39 cellular contexts compared by ENCODE assay signal in the genomic region with DNA sequence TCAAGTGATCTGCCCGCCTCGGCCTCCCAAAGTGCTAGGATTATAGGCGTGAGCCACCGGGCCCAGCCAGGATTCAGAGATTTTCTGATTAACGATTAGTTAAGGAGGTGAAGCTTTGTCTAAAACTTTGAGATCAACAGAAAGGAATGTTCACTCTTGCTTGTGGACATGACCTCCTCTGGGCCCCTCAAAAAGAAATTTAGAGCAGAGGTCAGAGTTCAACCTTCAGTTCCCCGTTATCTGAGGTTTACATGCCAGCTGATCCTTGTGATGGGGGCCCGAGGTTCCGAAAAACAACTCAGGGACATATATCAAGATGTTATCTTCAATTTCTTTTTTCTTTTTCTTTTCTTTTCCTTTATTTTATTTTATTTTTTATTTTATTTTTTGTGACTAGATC. TPM values are rescaled to one million over a fixed set of nuclear protein-coding genes. Genes with fewer than 3 reads are reported as not detected.
"Had no signal": no experiment of that assay in that cellular context is flagged by ENCODE, and none has a peak within 500 bp of the region (broad histone marks: within the 10 kb centered on the region; RNA-seq: fewer than 3 reads in every experiment).

No MANE protein-coding gene starts in this region.

- H3K36me3 Mint-ChIP-seq: activated CD8-positive, alpha-beta memory T cell treated with anti-CD3 and anti-CD28 coated beads, Interleukin-2, amount 10 ng/mL, durations not matched to agents 7 days and 5 days; activated naive CD4-positive, alpha-beta T cell treated with anti-CD3 and anti-CD28 coated beads, Interleukin-2, amount 10 ng/mL, durations not matched to agents 7 days and 5 days; activated naive CD4-positive, alpha-beta T cell treated with anti-CD3 and anti-CD28 coated beads, Interleukin-2, amount 50 U/mL, for 24 hours; activated naive CD8-positive, alpha-beta T cell; activated naive CD8-positive, alpha-beta T cell treated with anti-CD3 and anti-CD28 coated beads, Interleukin-2, amount 10 ng/mL, durations not matched to agents 7 days and 5 days; WTC11 had no signal

- H3K4me3 ChIP-seq: body of pancreas, breast epithelium had no signal

- H3K4me3 Mint-ChIP-seq: activated CD4-positive, alpha-beta memory T cell treated with anti-CD3 and anti-CD28 coated beads, Interleukin-2, amount 10 ng/mL, durations not matched to agents 7 days and 5 days; activated CD4-positive, alpha-beta T cell treated with anti-CD3 and anti-CD28 coated beads, Interleukin-2, amount 10 ng/mL, durations not matched to agents 24 days and 14 days; activated CD8-positive, alpha-beta memory T cell treated with anti-CD3 and anti-CD28 coated beads, Interleukin-2, amount 10 ng/mL, durations not matched to agents 7 days and 5 days; activated CD8-positive, alpha-beta T cell treated with anti-CD3 and anti-CD28 coated beads, Interleukin-2, amount 10 ng/mL, durations not matched to agents 7 days and 5 days; activated naive CD4-positive, alpha-beta T cell treated with anti-CD3 and anti-CD28 coated beads, Interleukin-2, amount 10 ng/mL, durations not matched to agents 7 days and 5 days; activated naive CD4-positive, alpha-beta T cell treated with anti-CD3 and anti-CD28 coated beads, Interleukin-2, amount 50 U/mL, for 24 hours; activated naive CD8-positive, alpha-beta T cell; activated naive CD8-positive, alpha-beta T cell treated with anti-CD3 and anti-CD28 coated beads, Interleukin-2, amount 10 ng/mL, durations not matched to agents 7 days and 5 days; activated naive CD8-positive, alpha-beta T cell treated with anti-CD3 and anti-CD28 coated beads, Interleukin-2, amount 50 U/mL, for 24 hours; activated T-cell treated with anti-CD3 and anti-CD28 coated beads, Interleukin-2, amount 50 U/mL, for 24 hours; T-helper 1 cell treated with Interleukin-12 subunit alpha and Interleukin-12 subunit beta and Interleukin-4 antibody, amounts not matched to agents 30 μg/mL and 1 μg/mL, for 36 hours; T-helper 2 cell treated with Interferon-gamma antibody and Interleukin-4, amounts not matched to agents 5 μg/mL and 100 μg/mL, for 36 hours; WTC11 had no signal

- DNase-seq: activated CD4-positive, alpha-beta memory T cell treated with anti-CD3 and anti-CD28 coated beads, Interleukin-2, amount 10 ng/mL, durations not matched to agents 7 days and 5 days; activated CD4-positive, alpha-beta T cell treated with anti-CD3 and anti-CD28 coated beads for 4 hours; activated CD4-positive, alpha-beta T cell treated with anti-CD3 and anti-CD28 coated beads, Interleukin-2, amount 10 ng/mL, durations not matched to agents 24 days and 14 days; activated CD4-positive, alpha-beta T cell treated with anti-CD3 and anti-CD28 coated beads, Interleukin-2, amount 50 U/mL, for 1 hour; activated CD4-positive, alpha-beta T cell treated with anti-CD3 and anti-CD28 coated beads, Interleukin-2, amount 50 U/mL, for 4 hours; activated CD4-positive, CD25-positive, alpha-beta regulatory T cell; activated CD4-positive, CD25-positive, alpha-beta regulatory T cell treated with anti-CD3 and anti-CD28 coated beads, Interleukin-2, amount 50 U/mL, for 72 hours; activated CD8-positive, alpha-beta memory T cell treated with anti-CD3 and anti-CD28 coated beads for 24 hours; activated CD8-positive, alpha-beta memory T cell treated with anti-CD3 and anti-CD28 coated beads, Interleukin-2, amount 10 ng/mL, durations not matched to agents 7 days and 5 days; activated CD8-positive, alpha-beta memory T cell treated with anti-CD3 and anti-CD28 coated beads, Interleukin-2, amount 50 U/mL, for 48 hours; activated CD8-positive, alpha-beta T cell treated with anti-CD3 and anti-CD28 coated beads, Interleukin-2, amount 10 ng/mL, durations not matched to agents 7 days and 5 days; activated effector memory CD4-positive, alpha-beta T cell treated with Interleukin-2 at 50 U/mL for 16 hours; activated gamma-delta T cell; activated naive CD4-positive, alpha-beta T cell treated with anti-CD3 and anti-CD28 coated beads, Interleukin-2, amount 10 ng/mL, durations not matched to agents 7 days and 5 days; activated naive CD4-positive, alpha-beta T cell treated with Interleukin-2 at 50 U/mL for 16 hours; activated naive CD8-positive, alpha-beta T cell treated with anti-CD3 and anti-CD28 coated beads, Interleukin-2, amount 10 ng/mL, durations not matched to agents 7 days and 5 days; activated naive CD8-positive, alpha-beta T cell treated with anti-CD3 and anti-CD28 coated beads, Interleukin-2, amount 50 U/mL, for 24 hours; activated T-cell treated with anti-CD3 and anti-CD28 coated beads, Interleukin-2, amount 50 U/mL, for 24 hours; activated T-cell treated with anti-CD3 and anti-CD28 coated beads, Interleukin-2, amount 50 U/mL, for 48 hours; amniotic stem cell; brain microvascular endothelial cell; central memory CD4-positive, alpha-beta T cell; T-helper 1 cell; T-helper 2 cell; T-helper 9 cell; WERI-Rb-1 had no signal

- H3K27ac ChIP-seq: body of pancreas, brain microvascular endothelial cell, breast epithelium, WERI-Rb-1 had no signal

- H3K27me3 Mint-ChIP-seq: activated CD4-positive, alpha-beta memory T cell treated with anti-CD3 and anti-CD28 coated beads, Interleukin-2, amount 10 ng/mL, durations not matched to agents 7 days and 5 days; activated CD4-positive, alpha-beta T cell treated with anti-CD3 and anti-CD28 coated beads, Interleukin-2, amount 10 ng/mL, durations not matched to agents 24 days and 14 days; activated CD8-positive, alpha-beta memory T cell treated with anti-CD3 and anti-CD28 coated beads, Interleukin-2, amount 10 ng/mL, durations not matched to agents 7 days and 5 days; activated naive CD4-positive, alpha-beta T cell treated with anti-CD3 and anti-CD28 coated beads, Interleukin-2, amount 10 ng/mL, durations not matched to agents 7 days and 5 days; activated naive CD4-positive, alpha-beta T cell treated with anti-CD3 and anti-CD28 coated beads, Interleukin-2, amount 50 U/mL, for 24 hours; activated naive CD8-positive, alpha-beta T cell; activated naive CD8-positive, alpha-beta T cell treated with anti-CD3 and anti-CD28 coated beads, Interleukin-2, amount 10 ng/mL, durations not matched to agents 7 days and 5 days; activated naive CD8-positive, alpha-beta T cell treated with anti-CD3 and anti-CD28 coated beads, Interleukin-2, amount 50 U/mL, for 24 hours; activated T-cell treated with anti-CD3 and anti-CD28 coated beads, Interleukin-2, amount 50 U/mL, for 24 hours had no signal

- H3K9me3 Mint-ChIP-seq: activated CD4-positive, alpha-beta memory T cell treated with anti-CD3 and anti-CD28 coated beads, Interleukin-2, amount 10 ng/mL, durations not matched to agents 7 days and 5 days; activated CD4-positive, alpha-beta T cell treated with anti-CD3 and anti-CD28 coated beads, Interleukin-2, amount 10 ng/mL, durations not matched to agents 24 days and 14 days; activated naive CD4-positive, alpha-beta T cell treated with anti-CD3 and anti-CD28 coated beads, Interleukin-2, amount 10 ng/mL, durations not matched to agents 7 days and 5 days; activated naive CD4-positive, alpha-beta T cell treated with anti-CD3 and anti-CD28 coated beads, Interleukin-2, amount 50 U/mL, for 24 hours; activated naive CD8-positive, alpha-beta T cell treated with anti-CD3 and anti-CD28 coated beads, Interleukin-2, amount 10 ng/mL, durations not matched to agents 7 days and 5 days; activated naive CD8-positive, alpha-beta T cell treated with anti-CD3 and anti-CD28 coated beads, Interleukin-2, amount 50 U/mL, for 24 hours; activated T-cell treated with anti-CD3 and anti-CD28 coated beads, Interleukin-2, amount 50 U/mL, for 24 hours; activated T-helper 2 cell treated with anti-CD3 and anti-CD28 coated beads, Interferon-gamma antibody, Interleukin-2, Interleukin-4, amounts not matched to agents 10 μg/mL and 5 μg/mL and 100 μg/mL, durations not matched to agents 14 hours and 24 hours and 36 hours; T-helper 1 cell treated with Interleukin-12 subunit alpha and Interleukin-12 subunit beta and Interleukin-4 antibody, amounts not matched to agents 30 μg/mL and 1 μg/mL, for 36 hours; T-helper 2 cell treated with Interferon-gamma antibody and Interleukin-4, amounts not matched to agents 5 μg/mL and 100 μg/mL, for 36 hours; WTC11 had no signal

- H3K9me3 ChIP-seq: body of pancreas, breast epithelium had no signal

- ATAC-seq: activated CD8-positive, alpha-beta memory T cell treated with anti-CD3 and anti-CD28 coated beads, Interleukin-2, amount 10 ng/mL, durations not matched to agents 7 days and 5 days; activated CD8-positive, alpha-beta T cell treated with anti-CD3 and anti-CD28 coated beads, Interleukin-2, amount 10 ng/mL, durations not matched to agents 7 days and 5 days; activated naive CD8-positive, alpha-beta T cell treated with anti-CD3 and anti-CD28 coated beads, Interleukin-2, amount 50 U/mL, for 24 hours; body of pancreas; WTC11 had no signal

- H3K27ac Mint-ChIP-seq: activated CD4-positive, alpha-beta memory T cell treated with anti-CD3 and anti-CD28 coated beads, Interleukin-2, amount 10 ng/mL, durations not matched to agents 7 days and 5 days; activated CD4-positive, alpha-beta T cell treated with anti-CD3 and anti-CD28 coated beads, Interleukin-2, amount 10 ng/mL, durations not matched to agents 24 days and 14 days; activated CD8-positive, alpha-beta memory T cell treated with anti-CD3 and anti-CD28 coated beads, Interleukin-2, amount 10 ng/mL, durations not matched to agents 7 days and 5 days; activated CD8-positive, alpha-beta T cell treated with anti-CD3 and anti-CD28 coated beads, Interleukin-2, amount 10 ng/mL, durations not matched to agents 7 days and 5 days; activated naive CD4-positive, alpha-beta T cell treated with anti-CD3 and anti-CD28 coated beads, Interleukin-2, amount 10 ng/mL, durations not matched to agents 7 days and 5 days; activated naive CD4-positive, alpha-beta T cell treated with anti-CD3 and anti-CD28 coated beads, Interleukin-2, amount 50 U/mL, for 24 hours; activated naive CD8-positive, alpha-beta T cell; activated naive CD8-positive, alpha-beta T cell treated with anti-CD3 and anti-CD28 coated beads, Interleukin-2, amount 50 U/mL, for 24 hours; activated T-cell treated with anti-CD3 and anti-CD28 coated beads, Interleukin-2, amount 50 U/mL, for 24 hours; activated T-helper 2 cell treated with anti-CD3 and anti-CD28 coated beads, Interferon-gamma antibody, Interleukin-2, Interleukin-4, amounts not matched to agents 10 μg/mL and 5 μg/mL and 100 μg/mL, durations not matched to agents 14 hours and 24 hours and 36 hours; T-helper 1 cell treated with Interleukin-12 subunit alpha and Interleukin-12 subunit beta and Interleukin-4 antibody, amounts not matched to agents 30 μg/mL and 1 μg/mL, for 36 hours; T-helper 2 cell treated with Interferon-gamma antibody and Interleukin-4, amounts not matched to agents 5 μg/mL and 100 μg/mL, for 36 hours; WTC11 had no signal

- H3K4me1 ChIP-seq: body of pancreas, breast epithelium had no signal

- H3K36me3 ChIP-seq: brain microvascular endothelial cell, breast epithelium, WERI-Rb-1 had no signal

- H3K27me3 ChIP-seq: body of pancreas, brain microvascular endothelial cell, breast epithelium had no signal

RNA-seq across cellular contexts. Expression of a gene that starts 58.6 kb away (rescaled TPM):
- total RNA-seq: activated CD4-positive, alpha-beta memory T cell treated with anti-CD3 and anti-CD28 coated beads, Interleukin-2, amount 10 ng/mL, durations not matched to agents 7 days and 5 days; activated CD4-positive, alpha-beta T cell treated with anti-CD3 and anti-CD28 coated beads, Interleukin-2, amount 10 ng/mL, durations not matched to agents 24 days and 14 days; activated CD8-positive, alpha-beta memory T cell treated with anti-CD3 and anti-CD28 coated beads, Interleukin-2, amount 10 ng/mL, durations not matched to agents 7 days and 5 days; activated CD8-positive, alpha-beta T cell treated with anti-CD3 and anti-CD28 coated beads, Interleukin-2, amount 10 ng/mL, durations not matched to agents 7 days and 5 days; activated naive CD8-positive, alpha-beta T cell treated with anti-CD3 and anti-CD28 coated beads, Interleukin-2, amount 10 ng/mL, durations not matched to agents 7 days and 5 days; activated T-helper 2 cell treated with anti-CD3 and anti-CD28 coated beads, Interferon-gamma antibody, Interleukin-2, Interleukin-4, amounts not matched to agents 10 μg/mL and 5 μg/mL and 100 μg/mL, durations not matched to agents 14 hours and 24 hours and 36 hours; aorta; astrocyte; body of pancreas; breast epithelium; cardiac septum; cerebellum had no signal
- polyA plus RNA-seq: adipose tissue, aorta had no signal
